ENCODE assay signal across 2 cellular contexts in the genomic region with DNA sequence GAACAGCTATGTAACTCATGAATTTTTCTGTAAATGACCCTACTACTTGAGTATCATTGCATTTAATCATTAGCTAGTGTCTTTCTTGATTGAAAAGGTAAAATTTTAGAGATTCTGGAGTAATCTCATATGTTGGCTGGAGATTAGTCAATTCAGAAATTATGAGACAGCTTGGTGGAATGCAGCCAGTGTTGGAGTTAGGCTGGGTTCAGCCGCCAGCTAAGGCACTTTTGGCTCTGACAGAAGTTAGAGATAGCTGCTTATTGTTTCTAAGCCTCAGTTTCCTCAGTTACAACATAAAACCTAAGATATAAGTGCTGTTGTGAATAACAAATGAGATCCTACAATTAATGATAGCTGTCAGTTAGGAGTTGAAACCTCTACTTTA.
TF ChIP-seq lines count a peak whose summit lies in the region.

No MANE protein-coding gene starts in this region.

TF ChIP-seq in IMR-90, 13 proteins besides CTCF, POLR2A, EP300 and RAD21:
- TF ChIP-seq FOS (IDR thresholded peaks at IDR 0.05; ENCODE audit: low read depth, low read length) (no peak), RFX5 (IDR thresholded peaks at IDR 0.05; ENCODE audit: low read depth, low read length) (no peak), CHD1 (IDR thresholded peaks at IDR 0.05; ENCODE audit: low read depth, low read length) (no peak), SMC3 (IDR thresholded peaks at IDR 0.05; ENCODE audit: low read depth, low read length) (no peak)
TF ChIP-seq in IMR-90: peak in this region for 0.

TF ChIP-seq in endothelial cell of umbilical vein, 7 proteins besides CTCF, POLR2A, EP300 and RAD21:
- TF ChIP-seq, protein P1, sequence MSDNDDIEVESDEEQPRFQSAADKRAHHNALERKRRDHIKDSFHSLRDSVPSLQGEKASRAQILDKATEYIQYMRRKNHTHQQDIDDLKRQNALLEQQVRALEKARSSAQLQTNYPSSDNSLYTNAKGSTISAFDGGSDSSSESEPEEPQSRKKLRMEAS (IDR thresholded peaks at IDR 0.05; ENCODE audit: insufficient read depth, insufficient read length), result no peak
- TF ChIP-seq FOS (IDR thresholded peaks at IDR 0.05; ENCODE audit: borderline replicate concordance, insufficient read depth, low read length), result no peak
- TF ChIP-seq MYC (IDR thresholded peaks at IDR 0.05; ENCODE audit: low read depth, low read length), result no peak
- no peak for TF ChIP-seq JUN (IDR thresholded peaks at IDR 0.05; ENCODE audit: borderline replicate concordance, insufficient read depth, insufficient read length, low read depth)
- TF ChIP-seq EZH2 (IDR thresholded peaks at IDR 0.05; ENCODE audit: borderline replicate concordance, low read depth, low read length, severe bottlenecking), result no peak
- TF ChIP-seq POLR2AphosphoS5 (IDR thresholded peaks at IDR 0.05; ENCODE audit: insufficient read depth, low read depth, low read length), result no peak
- no peak for TF ChIP-seq GATA2 (IDR thresholded peaks at IDR 0.05; ENCODE audit: insufficient read depth, insufficient read length, low read depth, low read length)
TF ChIP-seq in endothelial cell of umbilical vein: peak in this region for 0.
